23 cellular contexts compared by ENCODE assay signal in genomic region chr18:55573386-55573785, GRCh38.
"Had no signal": no experiment of that assay in that cellular context is flagged by ENCODE, and none has a peak within 500 bp of the region (broad histone marks: within the 10 kb centered on the region; RNA-seq: fewer than 3 reads in every experiment).

No MANE protein-coding gene starts in this region.

- ATAC-seq: esophagus mucosa; heart left ventricle; left cardiac atrium; left ventricle myocardium superior; naive thymus-derived CD4-positive, alpha-beta T cell had no signal

- H3K27ac Mint-ChIP-seq: naive thymus-derived CD4-positive, alpha-beta T cell had no signal

- H3K4me1 Mint-ChIP-seq: naive thymus-derived CD4-positive, alpha-beta T cell had no signal

- DNase-seq: cortex of kidney; dorsolateral prefrontal cortex; effector CD8-positive, alpha-beta T cell; heart left ventricle; hippocampal formation; kidney; left cardiac atrium; left ventricle myocardium superior; mesenchymal stem cell; naive thymus-derived CD4-positive, alpha-beta T cell; nucleus accumbens; ovary; sigmoid colon; stimulated activated CD4-positive, alpha-beta T cell treated with anti-CD3 and anti-CD28 coated beads, Interleukin-2, amount 100 ng/mL, for 24 hours; stimulated activated naive CD4-positive, alpha-beta T cell; stomach; substantia nigra; transverse colon had no signal

- H3K4me3 Mint-ChIP-seq: naive thymus-derived CD4-positive, alpha-beta T cell had no signal

- H3K27ac ChIP-seq: heart left ventricle, ovary, right atrium auricular region, sigmoid colon, skin epidermis, stomach, thoracic aorta, transverse colon had no signal

- H3K9me3 ChIP-seq: heart left ventricle, ovary, right atrium auricular region, sigmoid colon, stomach, thoracic aorta, transverse colon had no signal

- H3K36me3 Mint-ChIP-seq: naive thymus-derived CD4-positive, alpha-beta T cell had no signal

- H3K36me3 ChIP-seq: ovary, right atrium auricular region, sigmoid colon, stomach, thoracic aorta, transverse colon had no signal

- H3K27me3 ChIP-seq: dorsolateral prefrontal cortex, heart left ventricle, ovary, right atrium auricular region, sigmoid colon, stomach, transverse colon had no signal

- H3K4me1 ChIP-seq: right atrium auricular region, sigmoid colon, stomach, transverse colon had no signal

- H3K4me3 ChIP-seq: dorsolateral prefrontal cortex, heart left ventricle, lung, ovary, right atrium auricular region, sigmoid colon, skin epidermis, stomach, thoracic aorta, transverse colon had no signal
